Comparison of ENCODE assay signal across 8 cellular contexts in the genomic region with DNA sequence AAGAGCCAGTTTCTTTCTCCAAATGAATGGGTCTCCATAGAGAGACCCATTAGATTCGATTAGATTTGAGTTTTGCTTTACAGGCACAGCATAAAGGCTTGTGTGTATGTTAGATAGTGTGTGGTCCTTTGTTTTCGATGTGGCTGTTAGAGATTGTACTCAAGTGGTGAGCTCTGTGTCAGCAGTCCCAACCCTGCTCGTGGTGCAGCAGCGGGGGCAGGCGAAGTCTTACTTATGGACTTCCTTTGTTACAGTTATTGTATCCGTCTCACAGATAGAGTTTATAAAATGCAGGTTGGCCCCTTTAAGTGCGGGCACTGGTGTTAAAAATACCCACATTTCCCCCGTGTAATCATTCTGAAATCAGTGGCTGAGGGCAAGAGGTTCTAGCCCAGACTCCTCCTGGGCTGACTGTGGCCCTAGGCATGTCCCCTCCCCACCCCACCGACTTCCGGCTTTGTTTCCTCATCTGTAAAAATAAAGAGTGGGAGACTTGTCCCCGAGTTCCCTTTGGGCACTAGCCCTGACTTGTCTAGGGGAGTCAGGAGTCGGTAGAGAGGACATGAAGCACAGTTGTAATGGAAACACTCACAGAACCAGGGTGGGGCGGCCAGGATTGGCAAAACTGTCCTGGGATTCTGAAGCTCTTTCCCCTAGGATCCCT. TPM values are rescaled to one million over a fixed set of nuclear protein-coding genes. Genes with fewer than 3 reads are reported as not detected.
DNase-seq lines count a peak whose midpoint lies in the region; ATAC-seq and TF ChIP-seq lines count a peak whose summit lies in the region.

No MANE protein-coding gene starts in this region.

- no peaks in the 10 kb centered on the region for H3K79me2 ChIP-seq in OCI-LY1 (ENCODE audit: insufficient read depth, low read length)

- H3K4me1 Mint-ChIP-seq in central memory CD8-positive, alpha-beta T cell = peaks cover 49% of the 10 kb centered on the region
- peaks cover 45 to 52% of the 10 kb centered on the region in 2 donors for H3K4me1 Mint-ChIP-seq in natural killer cell

- peak overlapping the region; percentile 65 for H3K4me2 ChIP-seq in OCI-LY1 (ENCODE audit: low read length)

- peak overlapping the region; percentile 88 for H3K27ac Mint-ChIP-seq in central memory CD8-positive, alpha-beta T cell (ENCODE audit: low read depth)
- peak overlapping the region; percentile 87 to 89 for H3K27ac Mint-ChIP-seq in natural killer cell

- H3K27ac ChIP-seq in OCI-LY1 (ENCODE audit: low read depth, low read length, poor library complexity, severe bottlenecking) (peak overlapping the region; percentile 88), uterus (peak overlapping the region in 1 of 2 donors; percentile 65)

- ATAC-seq in GM18508 (IDR thresholded peaks at IDR 0.05; ENCODE audit: insufficient read depth, unreplicated experiment) (peak; percentile 33), HG03039 (IDR thresholded peaks at IDR 0.05; ENCODE audit: unreplicated experiment) (peak; percentile 35), natural killer cell (peak; percentile 81 to 87 (median 83))
- peak; percentile 81 for ATAC-seq in central memory CD8-positive, alpha-beta T cell (replicated peaks; ENCODE audit: extremely low read depth, poor library complexity, severe bottlenecking)

- H3K4me1 ChIP-seq in OCI-LY1 (ENCODE audit: insufficient read depth, low read length, severe bottlenecking) (peaks cover 85% of the 10 kb centered on the region), uterus (no peaks in the 10 kb centered on the region)

- H3K36me3 Mint-ChIP-seq in central memory CD8-positive, alpha-beta T cell (ENCODE audit: insufficient read depth) = peaks cover 4% of the 10 kb centered on the region
- no peaks in the 10 kb centered on the region for H3K36me3 Mint-ChIP-seq in natural killer cell

- intact Hi-C loops in natural killer cell (cut with micrococcal nuclease) = loop anchor here (1.0 to 10.0 kb wide), 5 partner anchors 13 to 399 kb away; a partner anchor contains a TSS
- intact Hi-C loops in uterus (cut with DNase I; ENCODE audit: low total_unique reads) = no loop called here

- TF ChIP-seq POLR2A in uterus (IDR thresholded peaks at IDR 0.05) = no peak

- peak overlapping the region; percentile 55 for H3K9ac ChIP-seq in OCI-LY1 (ENCODE audit: low read length)

- H3K4me3 Mint-ChIP-seq in central memory CD8-positive, alpha-beta T cell = peak overlapping the region; percentile 69
- peak overlapping the region; percentile 85 for H3K4me3 Mint-ChIP-seq in natural killer cell

- H3K27me3 ChIP-seq in OCI-LY1 (ENCODE audit: insufficient read depth, low read length) (no peaks in the 10 kb centered on the region), uterus (no peaks in the 10 kb centered on the region)

- H3K9me3 ChIP-seq in OCI-LY1 (ENCODE audit: low read length) (no peaks in the 10 kb centered on the region), uterus (no peaks in the 10 kb centered on the region)

- H3K4me3 ChIP-seq in OCI-LY1 (ENCODE audit: low read depth, low read length, poor library complexity, severe bottlenecking) = peak overlapping the region; percentile 35
- no peak overlapping the region for H3K4me3 ChIP-seq in uterus

- TF ChIP-seq CTCF in OCI-LY1 (IDR thresholded peaks at IDR 0.05; ENCODE audit: low read length) = no peak
- TF ChIP-seq CTCF in natural killer cell (IDR thresholded peaks at IDR 0.05) = no peak
- no peak for TF ChIP-seq CTCF in uterus (IDR thresholded peaks at IDR 0.05)

- H3K27me3 Mint-ChIP-seq in central memory CD8-positive, alpha-beta T cell = no peaks in the 10 kb centered on the region
- H3K27me3 Mint-ChIP-seq in natural killer cell (ENCODE audit: low read depth in 2 of 2) = no peaks in the 10 kb centered on the region

- H4K20me1 ChIP-seq in OCI-LY1 (ENCODE audit: insufficient read depth, low read length) = no peaks in the 10 kb centered on the region

- H3K36me3 ChIP-seq in OCI-LY1 (ENCODE audit: insufficient read depth, low read length) (no peaks in the 10 kb centered on the region), uterus (no peaks in the 10 kb centered on the region)

- peak overlapping the region; percentile 11; the same call in 1 of the 2 replicates for H2AFZ ChIP-seq in OCI-LY1 (ENCODE audit: low read length)

- DNase-seq in central memory CD8-positive, alpha-beta T cell (ENCODE audit: low spot score in 2 of 2) = peak in 1 of 2 donors; percentile 46
- peak; percentile 44 for DNase-seq in natural killer cell
- no peak for DNase-seq in cerebellar cortex (ENCODE audit: low spot score)
- no peak for DNase-seq in uterus
- no peak for DNase-seq in AG20443 (ENCODE audit: low spot score)

- H3K9me3 Mint-ChIP-seq in central memory CD8-positive, alpha-beta T cell = no peaks in the 10 kb centered on the region
- H3K9me3 Mint-ChIP-seq in natural killer cell = no peaks in the 10 kb centered on the region

- H3K9me2 ChIP-seq in OCI-LY1 (ENCODE audit: low read depth, low read length) = no peaks in the 10 kb centered on the region

- H3F3A ChIP-seq in OCI-LY1 (ENCODE audit: insufficient read depth, low read length) = no peaks in the 10 kb centered on the region

RNA-seq across cellular contexts. Expression of a gene that starts 28.6 kb away (rescaled TPM):
- total RNA-seq in natural killer cell = 10 to 100 TPM; 31.6 to 37.3 (median 32.8) TPM
- 10 to 100 TPM; 45.1 to 75.9 (median 53.1) TPM for total RNA-seq in uterus

Comparison
In these comparisons a context has a peak if more than half of its experiments do, and no peak if none do; other contexts are left out.
1. ATAC-seq: peak in every context shown above with its lines; median percentile 83 in natural killer cell; 81 in central memory CD8-positive, alpha-beta T cell; 35 in HG03039; 33 in GM18508.